ENCODE assay signal across 11 cellular contexts in the genomic region with DNA sequence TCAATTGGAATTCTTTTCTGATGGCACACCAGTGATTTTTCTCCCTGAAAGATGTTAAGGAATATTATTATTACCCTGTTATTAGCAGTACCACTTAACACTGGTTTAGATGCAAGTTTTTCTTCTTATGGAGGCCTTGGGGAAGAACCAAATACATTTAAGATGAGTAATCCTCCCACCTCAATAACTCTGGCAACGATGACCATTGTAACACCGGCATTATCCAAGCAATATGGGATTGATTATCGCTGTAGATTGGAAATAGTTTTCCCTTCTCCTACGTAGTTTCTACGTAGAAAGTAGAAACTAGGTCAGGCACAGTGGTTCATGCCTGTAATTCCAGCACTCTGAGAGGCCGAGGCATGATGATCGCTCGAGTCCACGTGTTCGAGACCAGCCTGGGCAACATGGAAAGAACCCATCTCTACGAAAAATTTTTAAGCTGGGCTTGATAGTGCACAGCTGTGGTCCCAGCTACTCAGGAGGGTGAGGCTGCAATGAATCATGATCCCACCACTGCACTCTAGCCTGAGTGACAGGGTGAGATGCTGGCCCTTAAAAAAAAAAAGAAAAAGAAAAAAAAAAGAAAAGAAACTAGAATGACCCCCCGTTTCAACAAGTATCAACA. TPM values are rescaled to one million over a fixed set of nuclear protein-coding genes. Genes with fewer than 3 reads are reported as not detected.
DNase-seq lines count a peak whose midpoint lies in the region; ATAC-seq and TF ChIP-seq lines count a peak whose summit lies in the region.
"Had no signal": no experiment of that assay in that cellular context is flagged by ENCODE, and none has a peak within 500 bp of the region (broad histone marks: within the 10 kb centered on the region; RNA-seq: fewer than 3 reads in every experiment).

No MANE protein-coding gene starts in this region.

- DNase-seq in AG10803 (ENCODE audit: low read depth), result peak; percentile 96
- no peak for DNase-seq in RWPE1 (ENCODE audit: low spot score)
- peak; percentile 75 for DNase-seq in epidermal melanocyte (ENCODE audit: insufficient read length, low spot score)
- no peak for DNase-seq in osteocyte (ENCODE audit: extremely low spot score, unreplicated experiment)
- no peak for DNase-seq in stimulated activated CD8-positive, alpha-beta memory T cell treated with anti-CD3 and anti-CD28 coated beads, Interleukin-4, amount 100 ng/mL, for 48 hours
- DNase-seq in HUDEP-2 (lab: John Stamatoyannopoulos, UW; ENCODE audit: unreplicated experiment in 76 of 76), result no peak
- DNase-seq in DMS153 treated with DMSO at 0.1 percent for 48 hours (lab: John Stamatoyannopoulos, UW; ENCODE audit: unreplicated experiment), result no peak
- DNase-seq: anterior cingulate cortex, NCI-H1436 treated with DMSO at 0.1 percent for 48 hours, T-helper 2 cell had no signal

- H3K27ac Mint-ChIP-seq in osteocyte (ENCODE audit: unreplicated experiment), result peak overlapping the region; percentile 60

- CTCF ChIA-PET in RWPE1 (lab: Yijun Ruan, JAX), result no interaction called here

- H3K4me3 ChIP-seq in AG10803 (ENCODE audit: low read length), result no peak overlapping the region

- peaks cover 37% of the 10 kb centered on the region for H3K4me1 Mint-ChIP-seq in osteocyte (ENCODE audit: unreplicated experiment)

- TF ChIP-seq CTCF in AG10803 (conservative IDR thresholded peaks at IDR 0.05; ENCODE audit: low read length) (no peak), RWPE1 (conservative IDR thresholded peaks at IDR 0.05; ENCODE audit: low read depth) (no peak), osteocyte (IDR thresholded peaks at IDR 0.05) (no peak)

- POLR2A ChIA-PET in RWPE1 (lab: Yijun Ruan, JAX; ENCODE audit: low non-redundant PET), result no interaction called here

- peak overlapping the region; percentile 35 for H3K27ac ChIP-seq in RWPE1

- H3K36me3 Mint-ChIP-seq in osteocyte (ENCODE audit: unreplicated experiment), result peaks cover 5% of the 10 kb centered on the region

- no peak for ATAC-seq in HG03159 (IDR thresholded peaks at IDR 0.05; ENCODE audit: unreplicated experiment)

- H3K4me3 Mint-ChIP-seq in osteocyte (ENCODE audit: unreplicated experiment), result no peak overlapping the region

- H3K27me3 Mint-ChIP-seq in osteocyte (ENCODE audit: unreplicated experiment), result no peaks in the 10 kb centered on the region

- no peaks in the 10 kb centered on the region for H3K9me3 Mint-ChIP-seq in osteocyte (ENCODE audit: unreplicated experiment)

RNA-seq across cellular contexts. Expression of a gene that starts 45.5 kb away (rescaled TPM):
- total RNA-seq in osteocyte, result 51.0 and 51.7 TPM in 2 replicates

Comparison
In these comparisons a context has a peak if more than half of its experiments do, and no peak if none do; other contexts are left out.
1. DNase-seq: peak in AG10803 (single experiment) and epidermal melanocyte (single experiment); none in RWPE1 (single experiment), osteocyte (single experiment), stimulated activated CD8-positive, alpha-beta memory T cell treated with anti-CD3 and anti-CD28 coated beads, Interleukin-4, amount 100 ng/mL, for 48 hours (single experiment), HUDEP-2 (0 of 76) and DMS153 treated with DMSO at 0.1 percent for 48 hours (single experiment).